In genomic region chr7:40595832-40596231, GRCh38 we compare ENCODE assay signal across 25 cellular contexts.
"Had no signal": no experiment of that assay in that cellular context is flagged by ENCODE, and none has a peak within 500 bp of the region (broad histone marks: within the 10 kb centered on the region; RNA-seq: fewer than 3 reads in every experiment).

No MANE protein-coding gene starts in this region.

- H3K27me3 Mint-ChIP-seq: stimulated activated naive B cell treated with anti-CD40 and anti-IgM and Interleukin-4, amounts not matched to agents 10 μg/mL and 1 μg/mL and 100 μg/mL, for 72 hours; type B pancreatic cell had no signal

- H3K9me3 ChIP-seq: left lung, ovary, psoas muscle, suprapubic skin, thyroid gland had no signal

- DNase-seq: central memory CD4-positive, alpha-beta T cell; dorsolateral prefrontal cortex; effector CD4-positive, alpha-beta T cell; foreskin melanocyte; hypothalamus; kidney; left lung; mesenchymal stem cell; midbrain; naive thymus-derived CD8-positive, alpha-beta T cell; occipital lobe; ovary; posterior cingulate gyrus; psoas muscle; right cardiac atrium; stimulated activated CD4-positive, alpha-beta T cell treated with anti-CD3 and anti-CD28 coated beads, Interleukin-15, amount 100 ng/mL, for 24 hours; stimulated activated CD4-positive, alpha-beta T cell treated with anti-CD3 and anti-CD28 coated beads, Interleukin-2, amount 100 ng/mL, for 48 hours; stimulated activated naive B cell treated with anti-CD40 and anti-IgM and Interleukin-4, amounts not matched to agents 10 μg/mL and 1 μg/mL and 100 μg/mL, for 72 hours; thyroid gland had no signal

- H3K36me3 Mint-ChIP-seq: naive thymus-derived CD8-positive, alpha-beta T cell; stimulated activated naive B cell treated with anti-CD40 and anti-IgM and Interleukin-4, amounts not matched to agents 10 μg/mL and 1 μg/mL and 100 μg/mL, for 72 hours; type B pancreatic cell had no signal

- H3K9me3 Mint-ChIP-seq: stimulated activated naive CD8-positive, alpha-beta T cell treated with anti-CD3 and anti-CD28 coated beads, Interleukin-15, Interleukin-2, amounts not matched to agents 100 ng/mL and 50 ng/mL, for 24 hours had no signal

- H3K4me3 ChIP-seq: dorsolateral prefrontal cortex, left lung, ovary, psoas muscle, skin epidermis, suprapubic skin, thyroid gland had no signal

- H3K27me3 ChIP-seq: dorsolateral prefrontal cortex, left lung, ovary, suprapubic skin, thyroid gland had no signal

- H3K36me3 ChIP-seq: left lung, ovary, suprapubic skin, thyroid gland had no signal

- H3K4me3 Mint-ChIP-seq: naive thymus-derived CD8-positive, alpha-beta T cell; stimulated activated naive B cell treated with anti-CD40 and anti-IgM and Interleukin-4, amounts not matched to agents 10 μg/mL and 1 μg/mL and 100 μg/mL, for 72 hours; stimulated activated naive CD8-positive, alpha-beta T cell treated with anti-CD3 and anti-CD28 coated beads, Interleukin-15, Interleukin-2, amounts not matched to agents 100 ng/mL and 50 ng/mL, for 24 hours; type B pancreatic cell had no signal

- H3K27ac ChIP-seq: dorsolateral prefrontal cortex, epithelial cell of prostate, left lung, ovary, psoas muscle, skin epidermis, suprapubic skin, thyroid gland had no signal

- H3K27ac Mint-ChIP-seq: naive thymus-derived CD8-positive, alpha-beta T cell; stimulated activated naive B cell treated with anti-CD40 and anti-IgM and Interleukin-4, amounts not matched to agents 10 μg/mL and 1 μg/mL and 100 μg/mL, for 72 hours; stimulated activated naive CD8-positive, alpha-beta T cell treated with anti-CD3 and anti-CD28 coated beads, Interleukin-15, Interleukin-2, amounts not matched to agents 100 ng/mL and 50 ng/mL, for 24 hours; type B pancreatic cell had no signal

- H3K4me1 ChIP-seq: left lung, psoas muscle, suprapubic skin, thyroid gland had no signal

- ATAC-seq: esophagus mucosa; left lung; naive thymus-derived CD8-positive, alpha-beta T cell; psoas muscle; right cardiac atrium; stimulated activated naive B cell treated with anti-CD40 and anti-IgM and Interleukin-4, amounts not matched to agents 10 μg/mL and 1 μg/mL and 100 μg/mL, for 72 hours had no signal
